In genomic region chr10:133281628-133282372, GRCh38 we compare ENCODE assay signal across 27 cellular contexts. TPM values are rescaled to one million over a fixed set of nuclear protein-coding genes. Genes with fewer than 3 reads are reported as not detected.
"Had no signal": no experiment of that assay in that cellular context is flagged by ENCODE, and none has a peak within 500 bp of the region (broad histone marks: within the 10 kb centered on the region; RNA-seq: fewer than 3 reads in every experiment).

No MANE protein-coding gene starts in this region.

- H3K27me3 ChIP-seq: right lobe of liver had no signal

- H3K27ac ChIP-seq: coronary artery, dorsolateral prefrontal cortex, heart left ventricle, parathyroid adenoma, prostate gland, right lobe of liver had no signal

- H3K4me1 Mint-ChIP-seq: neural crest cell had no signal

- H3K4me1 ChIP-seq: parathyroid adenoma had no signal

- H3K4me3 ChIP-seq: coronary artery, dorsolateral prefrontal cortex, heart left ventricle, prostate gland, right lobe of liver had no signal

- FAIRE-seq: frontal cortex, islet of Langerhans had no signal

- H3K9me3 ChIP-seq: heart left ventricle, prostate gland, right lobe of liver had no signal

- H3K9ac ChIP-seq: parathyroid adenoma had no signal

- DNase-seq: dorsolateral prefrontal cortex; effector CD8-positive, alpha-beta T cell; heart left ventricle; hippocampal formation; kidney glomerular epithelial cell; naive thymus-derived CD4-positive, alpha-beta T cell; occipital lobe; stimulated activated CD4-positive, alpha-beta T cell treated with anti-CD3 and anti-CD28 coated beads, Interleukin-2, amount 100 ng/mL, for 24 hours; stimulated activated naive CD4-positive, alpha-beta T cell; trophoblast cell had no signal

- H3K4me3 Mint-ChIP-seq: naive thymus-derived CD4-positive, alpha-beta T cell; neural crest cell had no signal

- H3K27me3 Mint-ChIP-seq: naive thymus-derived CD4-positive, alpha-beta T cell had no signal

- ATAC-seq: esophagus mucosa; heart left ventricle; naive thymus-derived CD4-positive, alpha-beta T cell; right lobe of liver had no signal

- H2AFZ ChIP-seq: parathyroid adenoma had no signal

- H3K9me3 Mint-ChIP-seq: naive thymus-derived CD4-positive, alpha-beta T cell; neural crest cell had no signal

RNA-seq across cellular contexts. Expression of gene VENTX, which starts 44.1 kb away (rescaled TPM):
- total RNA-seq: chondrocyte, fibroblast of lung, frontal cortex, glomerular endothelial cell, lung microvascular endothelial cell, neural crest cell, occipital lobe, renal cortical epithelial cell, urinary bladder had no signal
- polyA plus RNA-seq: fibroblast of lung; naive thymus-derived CD4-positive, alpha-beta T cell had no signal

RNA-seq across cellular contexts. Expression of gene UTF1, which starts 51.8 kb away (rescaled TPM):
- total RNA-seq: chondrocyte, esophagus mucosa, fibroblast of lung, frontal cortex, glomerular endothelial cell, heart left ventricle, liver, lung microvascular endothelial cell, mesenteric fat pad, mononuclear cell, neural crest cell, occipital lobe, renal cortical epithelial cell, right lobe of liver, urinary bladder had no signal
- polyA plus RNA-seq: fibroblast of lung; heart left ventricle; liver; naive thymus-derived CD4-positive, alpha-beta T cell; urinary bladder had no signal
